ENCODE assay signal across 10 cellular contexts in the genomic region with DNA sequence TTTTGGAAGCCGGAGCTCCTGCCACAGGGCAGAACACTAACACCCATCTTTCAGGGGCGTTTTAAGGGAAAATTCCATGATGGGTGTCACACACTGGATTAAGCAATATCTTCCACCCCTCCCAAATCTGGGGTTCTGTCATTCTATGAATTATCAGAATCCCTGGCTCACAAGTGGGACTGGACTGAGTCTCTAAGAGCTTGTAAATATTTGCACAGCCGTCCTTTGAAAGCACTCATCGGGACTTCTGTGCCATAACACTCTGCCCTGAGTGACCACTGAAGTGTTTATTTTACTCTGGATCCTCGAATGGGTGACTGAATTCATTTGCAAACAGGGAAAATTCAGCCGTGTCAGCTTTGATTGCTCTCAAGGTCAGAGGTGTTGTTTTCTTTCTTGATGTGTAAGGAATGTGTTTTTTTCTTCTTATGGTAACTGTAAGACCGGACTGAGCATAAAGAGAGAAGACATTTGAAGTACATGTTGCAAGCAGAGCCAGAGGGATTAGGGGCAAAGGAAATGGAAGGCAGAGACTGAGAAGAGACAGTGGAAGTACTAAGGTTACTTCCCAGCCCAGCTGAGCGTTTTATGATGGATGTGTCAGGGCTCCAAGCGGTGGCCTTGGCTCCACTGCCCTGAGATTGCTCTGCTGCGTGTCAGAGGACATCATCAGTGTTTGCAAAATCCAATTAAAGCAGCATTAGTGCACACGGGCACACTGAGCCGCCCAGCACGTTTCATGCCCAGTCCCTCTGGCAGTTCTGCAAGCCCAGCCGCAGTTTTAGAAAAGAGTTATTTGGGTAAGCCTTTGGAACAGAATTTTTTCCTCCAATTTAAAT. TPM values are rescaled to one million over a fixed set of nuclear protein-coding genes. Genes with fewer than 3 reads are reported as not detected.
DNase-seq lines count a peak whose midpoint lies in the region; TF ChIP-seq lines count a peak whose summit lies in the region.
"Had no signal": no experiment of that assay in that cellular context is flagged by ENCODE, and none has a peak within 500 bp of the region (broad histone marks: within the 10 kb centered on the region; RNA-seq: fewer than 3 reads in every experiment).

No MANE protein-coding gene starts in this region.

- H3K4me1 ChIP-seq in ovary (ENCODE audit: insufficient read depth): peaks cover 6% of the 10 kb centered on the region

- WGBS in ovary, 3 donors: 14 to 23% (median 17%) methylated on average over 14 of the region's 14 CpGs

- DNase-seq in G401 (ENCODE audit: low spot score) (peak; percentile 67), NCI-H69 (lab: John Stamatoyannopoulos, UW) (peak; percentile 59), foreskin fibroblast (peak; percentile 54 to 69), retinal pigment epithelial cell (ENCODE audit: low read depth) (no peak), OCI-M1 (lab: John Stamatoyannopoulos, UW) (no peak), ovary (no peak)
- DNase-seq in activated CD8-positive, alpha-beta memory T cell treated with anti-CD3 and anti-CD28 coated beads, Interleukin-2, amount 50 U/mL, for 4 hours: no peak
- no peak for DNase-seq in stimulated activated CD4-positive, alpha-beta T cell treated with anti-CD3 and anti-CD28 coated beads, Interleukin-2, amount 100 ng/mL, for 24 hours

- no peak for TF ChIP-seq EP300 in ovary (IDR thresholded peaks at IDR 0.05)

- intact Hi-C loops in ovary (cut with DNase I): no loop called here

- no peaks in the 10 kb centered on the region for H3K27me3 ChIP-seq in ovary

- no peaks in the 10 kb centered on the region for H3K36me3 ChIP-seq in ovary

- no peak for TF ChIP-seq POLR2A in ovary (IDR thresholded peaks at IDR 0.05)

- no peaks in the 10 kb centered on the region for H3K9me3 ChIP-seq in ovary

- H3K27ac ChIP-seq in ovary: no peak overlapping the region

- TF ChIP-seq CTCF in foreskin fibroblast (IDR thresholded peaks at IDR 0.05; ENCODE audit: low read depth, low read length) (no peak), retinal pigment epithelial cell (conservative IDR thresholded peaks at IDR 0.05; ENCODE audit: low read depth, low read length) (no peak), ovary (IDR thresholded peaks at IDR 0.05) (no peak)

- in situ Hi-C loops in G401 (cut with HindIII; ENCODE audit: low sequenced_read_pairs): no loop called here

- peak overlapping the region in 1 of 2 donors; percentile 30 for H3K4me3 ChIP-seq in foreskin fibroblast (ENCODE audit: low read depth in 1 of 2, low read length in 2 of 2)
- H3K4me3 ChIP-seq in retinal pigment epithelial cell (ENCODE audit: low read length): peak overlapping the region; percentile 23
- H3K4me3 ChIP-seq in ovary: no peak overlapping the region

RNA-seq across cellular contexts. Expression of a gene that starts 17.7 kb away (rescaled TPM):
- 79.6 and 88.8 TPM in 2 replicates for total RNA-seq in G401 (2014; rRNA removed; shearing (Covaris generic))
- 10 to 100 TPM; 17.9 to 44.7 (median 30.5) TPM for total RNA-seq in ovary
- 10 to 100 TPM; 18.4 to 32.7 TPM for polyA plus RNA-seq in ovary

RNA-seq across cellular contexts. Expression of a gene that starts 39.0 kb away (rescaled TPM):
- total RNA-seq in G401 (2014; rRNA removed; shearing (Covaris generic)): 15.2 and 24.3 TPM in 2 replicates
- 10 to 100 TPM; 32.9 to 77.8 (median 56.2) TPM for total RNA-seq in ovary
- polyA plus RNA-seq in ovary: 10 to 100 TPM; 14.4 to 21.1 TPM

RNA-seq across cellular contexts. Expression of a gene that starts 55.1 kb away (rescaled TPM):
- total RNA-seq in G401 (2014; rRNA removed; shearing (Covaris generic)): not detected in 2 replicates
- total RNA-seq in ovary: not detected
- polyA plus RNA-seq in ovary: not detected
- total RNA-seq: activated T-helper 2 cell treated with anti-CD3 and anti-CD28 coated beads, Interferon-gamma antibody, Interleukin-2, Interleukin-4, amounts not matched to agents 10 μg/mL and 5 μg/mL and 100 μg/mL, durations not matched to agents 14 hours and 24 hours and 36 hours; temporal lobe had no signal

Comparison
In these comparisons a context has a peak if more than half of its experiments do, and no peak if none do; other contexts are left out.
1. DNase-seq: peak in G401 (single experiment), NCI-H69 (single experiment) and foreskin fibroblast (2 of 2); none in retinal pigment epithelial cell (single experiment), OCI-M1 (single experiment), ovary (0 of 5), activated CD8-positive, alpha-beta memory T cell treated with anti-CD3 and anti-CD28 coated beads, Interleukin-2, amount 50 U/mL, for 4 hours (single experiment) and stimulated activated CD4-positive, alpha-beta T cell treated with anti-CD3 and anti-CD28 coated beads, Interleukin-2, amount 100 ng/mL, for 24 hours (0 of 2).